8 cellular contexts compared by ENCODE assay signal in genomic region chr13:46893820-46894533, GRCh38. TPM values are rescaled to one million over a fixed set of nuclear protein-coding genes. Genes with fewer than 3 reads are reported as not detected.
DNase-seq lines count a peak whose midpoint lies in the region; ATAC-seq and TF ChIP-seq lines count a peak whose summit lies in the region.

No MANE protein-coding gene starts in this region.

- peaks cover 37% of the 10 kb centered on the region for H3K27me3 ChIP-seq in SJSA1 (replicated peaks)
- peaks cover 60% of the 10 kb centered on the region for H3K27me3 ChIP-seq in neutrophil

- ATAC-seq in GM19025 (IDR thresholded peaks at IDR 0.05; ENCODE audit: low read depth, unreplicated experiment) (peak; percentile 83), HG03432 (IDR thresholded peaks at IDR 0.05; ENCODE audit: unreplicated experiment) (peak; percentile 94)

- no peaks in the 10 kb centered on the region for H3K9me3 ChIP-seq in SJSA1 (replicated peaks)
- no peaks in the 10 kb centered on the region for H3K9me3 ChIP-seq in neutrophil

- DNase-seq in AG09309 (ENCODE audit: low read depth), result no peak
- peak; percentile 47 to 51 for DNase-seq in SJSA1 (ENCODE audit: low read depth in 1 of 2, low spot score in 2 of 2)
- peak; percentile 24 to 57 (median 28) for DNase-seq in activated naive CD4-positive, alpha-beta T cell (lab: John Stamatoyannopoulos, UW)
- peak; percentile 79 for DNase-seq in germinal center (ENCODE audit: low spot score)
- DNase-seq in substantia nigra (lab: John Stamatoyannopoulos, UW), result peak in 46 of 49 donors; percentile 10 to 77 (median 52)

- H3K4me3 ChIP-seq in AG09309 (ENCODE audit: control insufficient read depth, low read depth, low read length) (peak overlapping the region; percentile 82), SJSA1 (peak overlapping the region; percentile 31), neutrophil (ENCODE audit: low read depth in 1 of 2, low read length in 1 of 2) (peak overlapping the region; percentile 28 to 50)

- TF ChIP-seq CTCF in AG09309 (IDR thresholded peaks at IDR 0.05; ENCODE audit: control insufficient read depth, insufficient read depth, low read depth, low read length, missing control alignments) (peak; percentile 93), neutrophil (IDR thresholded peaks at IDR 0.05) (peak; percentile 67)

- no peak overlapping the region for H3K27ac ChIP-seq in SJSA1
- no peak overlapping the region for H3K27ac ChIP-seq in neutrophil
- H3K27ac ChIP-seq in substantia nigra (ENCODE audit: low read depth, low read length, poor library complexity, severe bottlenecking), result no peak overlapping the region

- peaks cover 7% of the 10 kb centered on the region; the same call in 1 of the 2 replicates for H3K4me1 ChIP-seq in SJSA1 (replicated peaks)
- H3K4me1 ChIP-seq in neutrophil (ENCODE audit: control insufficient read depth in 1 of 2, insufficient read depth in 1 of 2, low read depth in 1 of 2, low read length in 1 of 2), result peaks cover 4 to 19% of the 10 kb centered on the region in 2 experiments

- H3K36me3 ChIP-seq in SJSA1 (no peaks in the 10 kb centered on the region), neutrophil (no peaks in the 10 kb centered on the region)

RNA-seq across cellular contexts. Expression of gene HTR2A, which starts 2.9 kb away (rescaled TPM):
- not detected in 2 replicates for total RNA-seq in SJSA1 (2014; rRNA removed; shearing (Covaris generic))

Comparison
In these comparisons a context has a peak if more than half of its experiments do, and no peak if none do; other contexts are left out.
1. H3K4me3 ChIP-seq: peak in every context shown above with its lines; median percentile 82 in AG09309; 39 in neutrophil; 31 in SJSA1.